In genomic region chr19:5719961-5720790, GRCh38 we compare ENCODE assay signal across 1 cellular context.
TF ChIP-seq lines count a peak whose summit lies in the region.

TSS of gene CATSPERD (plus strand) at chr19:5720637. CDS start at chr19:5720738, 101 bp downstream.
A gene with protein sequence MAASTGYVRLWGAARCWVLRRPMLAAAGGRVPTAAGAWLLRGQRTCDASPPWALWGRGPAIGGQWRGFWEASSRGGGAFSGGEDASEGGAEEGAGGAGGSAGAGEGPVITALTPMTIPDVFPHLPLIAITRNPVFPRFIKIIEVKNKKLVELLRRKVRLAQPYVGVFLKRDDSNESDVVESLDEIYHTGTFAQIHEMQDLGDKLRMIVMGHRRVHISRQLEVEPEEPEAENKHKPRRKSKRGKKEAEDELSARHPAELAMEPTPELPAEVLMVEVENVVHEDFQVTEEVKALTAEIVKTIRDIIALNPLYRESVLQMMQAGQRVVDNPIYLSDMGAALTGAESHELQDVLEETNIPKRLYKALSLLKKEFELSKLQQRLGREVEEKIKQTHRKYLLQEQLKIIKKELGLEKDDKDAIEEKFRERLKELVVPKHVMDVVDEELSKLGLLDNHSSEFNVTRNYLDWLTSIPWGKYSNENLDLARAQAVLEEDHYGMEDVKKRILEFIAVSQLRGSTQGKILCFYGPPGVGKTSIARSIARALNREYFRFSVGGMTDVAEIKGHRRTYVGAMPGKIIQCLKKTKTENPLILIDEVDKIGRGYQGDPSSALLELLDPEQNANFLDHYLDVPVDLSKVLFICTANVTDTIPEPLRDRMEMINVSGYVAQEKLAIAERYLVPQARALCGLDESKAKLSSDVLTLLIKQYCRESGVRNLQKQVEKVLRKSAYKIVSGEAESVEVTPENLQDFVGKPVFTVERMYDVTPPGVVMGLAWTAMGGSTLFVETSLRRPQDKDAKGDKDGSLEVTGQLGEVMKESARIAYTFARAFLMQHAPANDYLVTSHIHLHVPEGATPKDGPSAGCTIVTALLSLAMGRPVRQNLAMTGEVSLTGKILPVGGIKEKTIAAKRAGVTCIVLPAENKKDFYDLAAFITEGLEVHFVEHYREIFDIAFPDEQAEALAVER (minus strand): TSS chr19:5720146. CDS start chr19:5720132, 14 bp downstream.

TF ChIP-seq in HepG2, 621 proteins besides CTCF, POLR2A, EP300 and RAD21 (continued from another document and continues in another):
- TF ChIP-seq SRY (CRISPR knock-in tag; IDR thresholded peaks at IDR 0.05) (peak; percentile 88), ZNF569 (CRISPR knock-in tag; IDR thresholded peaks at IDR 0.05; ENCODE audit: borderline replicate concordance) (no peak; the same call in 1 of the 2 replicates), MAZ (IDR thresholded peaks at IDR 0.05; ENCODE audit: borderline replicate concordance, low read depth, low read length) (peak; percentile 69; the same call in 1 of the 2 replicates), MAZ (CRISPR knock-in tag; IDR thresholded peaks at IDR 0.05; ENCODE audit: low read depth) (peak; percentile 64; the same call in 1 of the 2 replicates), ZNF703 (CRISPR knock-in tag; IDR thresholded peaks at IDR 0.05; ENCODE audit: borderline replicate concordance) (0 out of 2 replicates have a peak, but pooled peaks have one; percentile 47), NCOA1 (CRISPR knock-in tag; IDR thresholded peaks at IDR 0.05) (no peak), ZNF790 (CRISPR knock-in tag; IDR thresholded peaks at IDR 0.05; ENCODE audit: borderline replicate concordance) (0 out of 2 replicates have a peak, but pooled peaks have one; percentile 31), PCBP1 (IDR thresholded peaks at IDR 0.05; ENCODE audit: borderline replicate concordance, low read depth, low read length) (0 out of 2 replicates have a peak, but pooled peaks have one; percentile 27), TEAD2 (CRISPR knock-in tag; IDR thresholded peaks at IDR 0.05) (0 out of 2 replicates have a peak, but pooled peaks have one; percentile 20), ZNF230 (CRISPR knock-in tag; IDR thresholded peaks at IDR 0.05) (0 out of 2 replicates have a peak, but pooled peaks have one; percentile 22), TBX3 (IDR thresholded peaks at IDR 0.05; ENCODE audit: borderline replicate concordance) (peak; percentile 59), ZNF362 (CRISPR knock-in tag; IDR thresholded peaks at IDR 0.05; ENCODE audit: borderline replicate concordance) (no peak), NR2C2 (CRISPR knock-in tag; IDR thresholded peaks at IDR 0.05; ENCODE audit: borderline replicate concordance) (peak; percentile 73), MEIS2 (CRISPR knock-in tag; IDR thresholded peaks at IDR 0.05) (peak; percentile 74), ZBTB43 (CRISPR knock-in tag; conservative IDR thresholded peaks at IDR 0.05) (no peak; the same call in 1 of the 2 replicates), ZNF598 (CRISPR knock-in tag; IDR thresholded peaks at IDR 0.05; ENCODE audit: borderline replicate concordance) (no peak; the same call in 1 of the 2 replicates), YEATS2 (CRISPR knock-in tag; IDR thresholded peaks at IDR 0.05; ENCODE audit: borderline replicate concordance) (peak; percentile 93), ZNF629 (CRISPR knock-in tag; conservative IDR thresholded peaks at IDR 0.05) (0 out of 2 replicates have a peak, but pooled peaks have one; percentile 25), HNRNPLL (IDR thresholded peaks at IDR 0.05; ENCODE audit: low read depth, low read length, poor library complexity, severe bottlenecking) (peak; percentile 87), KMT2B (CRISPR knock-in tag; IDR thresholded peaks at IDR 0.05) (peak; percentile 86), UBTF (CRISPR knock-in tag; IDR thresholded peaks at IDR 0.05) (peak; percentile 70), MED13 (CRISPR knock-in tag; IDR thresholded peaks at IDR 0.05) (peak; percentile 92), JUND (CRISPR knock-in tag; IDR thresholded peaks at IDR 0.05) (no peak; the same call in 1 of the 2 replicates), RARA (CRISPR knock-in tag; IDR thresholded peaks at IDR 0.05) (peak; percentile 60), CREB3 (CRISPR knock-in tag; IDR thresholded peaks at IDR 0.05) (0 out of 2 replicates have a peak, but pooled peaks have one; percentile 25), ATRX (CRISPR knock-in tag; IDR thresholded peaks at IDR 0.05; ENCODE audit: borderline replicate concordance) (no peak), ZNF318 (CRISPR knock-in tag; IDR thresholded peaks at IDR 0.05) (no peak; the same call in 1 of the 2 replicates), NAIF1 (CRISPR knock-in tag; IDR thresholded peaks at IDR 0.05; ENCODE audit: borderline replicate concordance) (0 out of 2 replicates have a peak, but pooled peaks have one; percentile 78), ZNF431 (CRISPR knock-in tag; IDR thresholded peaks at IDR 0.05; ENCODE audit: borderline replicate concordance, low read depth) (peak; percentile 77; the same call in 1 of the 2 replicates)
- TF ChIP-seq, protein P1, sequence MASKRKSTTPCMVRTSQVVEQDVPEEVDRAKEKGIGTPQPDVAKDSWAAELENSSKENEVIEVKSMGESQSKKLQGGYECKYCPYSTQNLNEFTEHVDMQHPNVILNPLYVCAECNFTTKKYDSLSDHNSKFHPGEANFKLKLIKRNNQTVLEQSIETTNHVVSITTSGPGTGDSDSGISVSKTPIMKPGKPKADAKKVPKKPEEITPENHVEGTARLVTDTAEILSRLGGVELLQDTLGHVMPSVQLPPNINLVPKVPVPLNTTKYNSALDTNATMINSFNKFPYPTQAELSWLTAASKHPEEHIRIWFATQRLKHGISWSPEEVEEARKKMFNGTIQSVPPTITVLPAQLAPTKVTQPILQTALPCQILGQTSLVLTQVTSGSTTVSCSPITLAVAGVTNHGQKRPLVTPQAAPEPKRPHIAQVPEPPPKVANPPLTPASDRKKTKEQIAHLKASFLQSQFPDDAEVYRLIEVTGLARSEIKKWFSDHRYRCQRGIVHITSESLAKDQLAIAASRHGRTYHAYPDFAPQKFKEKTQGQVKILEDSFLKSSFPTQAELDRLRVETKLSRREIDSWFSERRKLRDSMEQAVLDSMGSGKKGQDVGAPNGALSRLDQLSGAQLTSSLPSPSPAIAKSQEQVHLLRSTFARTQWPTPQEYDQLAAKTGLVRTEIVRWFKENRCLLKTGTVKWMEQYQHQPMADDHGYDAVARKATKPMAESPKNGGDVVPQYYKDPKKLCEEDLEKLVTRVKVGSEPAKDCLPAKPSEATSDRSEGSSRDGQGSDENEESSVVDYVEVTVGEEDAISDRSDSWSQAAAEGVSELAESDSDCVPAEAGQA (IDR thresholded peaks at IDR 0.05; ENCODE audit: low read depth): peak; percentile 96
- TF ChIP-seq, protein P1 (CRISPR knock-in tag; IDR thresholded peaks at IDR 0.05; ENCODE audit: borderline replicate concordance): 0 out of 2 replicates have a peak, but pooled peaks have one; percentile 56
